Comparison of ENCODE assay signal across 8 cellular contexts in genomic region chr4:1871471-1872021, GRCh38. TPM values are rescaled to one million over a fixed set of nuclear protein-coding genes. Genes with fewer than 3 reads are reported as not detected.
DNase-seq lines count a peak whose midpoint lies in the region; ATAC-seq lines count a peak whose summit lies in the region.

No MANE protein-coding gene starts in this region.

- ATAC-seq in activated CD8-positive, alpha-beta memory T cell treated with anti-CD3 and anti-CD28 coated beads, Interleukin-2, amount 10 ng/mL, durations not matched to agents 7 days and 5 days: peak; percentile 7
- peak; percentile 8 for ATAC-seq in HG02759 (IDR thresholded peaks at IDR 0.05; ENCODE audit: unreplicated experiment)

- peak overlapping the region; percentile 22 for H3K4me3 Mint-ChIP-seq in activated CD8-positive, alpha-beta memory T cell treated with anti-CD3 and anti-CD28 coated beads, Interleukin-2, amount 10 ng/mL, durations not matched to agents 7 days and 5 days

- H3K4me3 ChIP-seq in SJSA1 (peak overlapping the region; percentile 68), skeletal muscle cell (ENCODE audit: low read depth, low read length) (peak overlapping the region; percentile 68)

- peak overlapping the region; percentile 91 for H3K27ac ChIP-seq in SJSA1

- H3K27me3 Mint-ChIP-seq in activated CD8-positive, alpha-beta memory T cell treated with anti-CD3 and anti-CD28 coated beads, Interleukin-2, amount 10 ng/mL, durations not matched to agents 7 days and 5 days: no peaks in the 10 kb centered on the region

- H3K27ac Mint-ChIP-seq in activated CD8-positive, alpha-beta memory T cell treated with anti-CD3 and anti-CD28 coated beads, Interleukin-2, amount 10 ng/mL, durations not matched to agents 7 days and 5 days: peak overlapping the region; percentile 46

- peaks cover 19% of the 10 kb centered on the region for H3K36me3 Mint-ChIP-seq in activated CD8-positive, alpha-beta memory T cell treated with anti-CD3 and anti-CD28 coated beads, Interleukin-2, amount 10 ng/mL, durations not matched to agents 7 days and 5 days

- H3K4me1 ChIP-seq in SJSA1 (replicated peaks): peaks cover 26% of the 10 kb centered on the region

- H3K27me3 ChIP-seq in SJSA1 (replicated peaks): no peaks in the 10 kb centered on the region

- peaks cover 6% of the 10 kb centered on the region; the same call in 1 of the 2 replicates for H3K36me3 ChIP-seq in SJSA1

- no peaks in the 10 kb centered on the region for H3K9me3 Mint-ChIP-seq in activated CD8-positive, alpha-beta memory T cell treated with anti-CD3 and anti-CD28 coated beads, Interleukin-2, amount 10 ng/mL, durations not matched to agents 7 days and 5 days (ENCODE audit: low read depth)

- peaks cover 3% of the 10 kb centered on the region; the same call in 1 of the 2 replicates for H3K9me3 ChIP-seq in SJSA1 (replicated peaks)

- DNase-seq in activated CD8-positive, alpha-beta memory T cell treated with anti-CD3 and anti-CD28 coated beads, Interleukin-2, amount 10 ng/mL, durations not matched to agents 7 days and 5 days: peak; percentile 60
- no peak for DNase-seq in activated CD8-positive, alpha-beta memory T cell treated with anti-CD3 and anti-CD28 coated beads, Interleukin-2, amount 50 U/mL, for 48 hours
- DNase-seq in SJSA1 (ENCODE audit: low read depth in 1 of 2, low spot score in 2 of 2) (no peak), germinal center (ENCODE audit: low spot score) (peak; percentile 54), skeletal muscle cell (ENCODE audit: low read depth) (no peak), SK-N-DZ (ENCODE audit: low spot score) (no peak), ureter (ENCODE audit: low spot score) (no peak)

- CTCF ChIA-PET in activated CD8-positive, alpha-beta memory T cell treated with anti-CD3 and anti-CD28 coated beads, Interleukin-2, amount 10 ng/mL, durations not matched to agents 7 days and 5 days (lab: Charles Lee): no interaction called here

- peaks cover 44% of the 10 kb centered on the region for H3K4me1 Mint-ChIP-seq in activated CD8-positive, alpha-beta memory T cell treated with anti-CD3 and anti-CD28 coated beads, Interleukin-2, amount 10 ng/mL, durations not matched to agents 7 days and 5 days

RNA-seq across cellular contexts. Expression of gene NSD2, which starts 0.4 kb away (rescaled TPM):
- total RNA-seq in activated CD8-positive, alpha-beta memory T cell treated with anti-CD3 and anti-CD28 coated beads, Interleukin-2, amount 10 ng/mL, durations not matched to agents 7 days and 5 days: 100 to 1,000 TPM; 263 to 367 TPM
- total RNA-seq in SJSA1 (2014; rRNA removed; shearing (Covaris generic)): 35.9 and 39.0 TPM in 2 replicates
- polyA plus RNA-seq in SK-N-DZ (2014; cell fraction: cytosol; rRNA removed): 53.6 and 63.8 TPM in 2 replicates
- polyA plus RNA-seq in SK-N-DZ (2014; cell fraction: nucleus; rRNA removed): 79.0 and 124 TPM in 2 replicates
- total RNA-seq in ureter: 41.5 TPM

RNA-seq across cellular contexts. Expression of gene LETM1, which starts 15.6 kb away (rescaled TPM):
- total RNA-seq in activated CD8-positive, alpha-beta memory T cell treated with anti-CD3 and anti-CD28 coated beads, Interleukin-2, amount 10 ng/mL, durations not matched to agents 7 days and 5 days: 10 to 100 TPM; 51.1 to 73.7 TPM
- 13.1 and 18.6 TPM in 2 replicates for total RNA-seq in SJSA1 (2014; rRNA removed; shearing (Covaris generic))
- 19.3 and 21.5 TPM in 2 replicates for polyA plus RNA-seq in SK-N-DZ (2014; cell fraction: cytosol; rRNA removed)
- 69.2 and 77.3 TPM in 2 replicates for polyA plus RNA-seq in SK-N-DZ (2014; cell fraction: nucleus; rRNA removed)
- total RNA-seq in ureter: 56.1 TPM

Comparison
In these comparisons a context has a peak if more than half of its experiments do, and no peak if none do; other contexts are left out.
1. DNase-seq: peak in activated CD8-positive, alpha-beta memory T cell treated with anti-CD3 and anti-CD28 coated beads, Interleukin-2, amount 10 ng/mL, durations not matched to agents 7 days and 5 days (single experiment) and germinal center (single experiment); none in activated CD8-positive, alpha-beta memory T cell treated with anti-CD3 and anti-CD28 coated beads, Interleukin-2, amount 50 U/mL, for 48 hours (single experiment), SJSA1 (0 of 2), skeletal muscle cell (single experiment), SK-N-DZ (single experiment) and ureter (single experiment).